In the genomic region with DNA sequence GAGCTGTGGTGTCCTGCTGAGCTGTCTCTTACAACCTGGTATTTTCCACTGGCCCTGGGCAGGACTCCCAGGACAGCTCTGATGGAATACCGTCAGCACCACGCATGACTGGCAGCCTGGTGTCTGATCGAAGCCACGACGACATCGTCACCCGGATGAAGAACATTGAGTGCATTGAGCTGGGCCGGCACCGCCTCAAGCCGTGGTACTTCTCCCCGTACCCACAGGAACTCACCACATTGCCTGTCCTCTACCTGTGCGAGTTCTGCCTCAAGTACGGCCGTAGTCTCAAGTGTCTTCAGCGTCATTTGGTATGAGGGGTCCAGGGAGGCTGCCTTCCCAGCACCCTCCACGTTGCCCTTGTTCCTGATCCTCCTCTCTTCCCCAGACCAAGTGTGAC, we compare ENCODE assay signal across 1 cellular context.
A peak's percentile ranks its signal among the peaks of the same experiment; 100 is the strongest.
TF ChIP-seq lines count a peak whose summit lies in the region.

No MANE protein-coding gene starts in this region.

TF ChIP-seq in GM23338, 12 proteins besides CTCF, POLR2A, EP300 and RAD21:
- TF ChIP-seq JUNB (IDR thresholded peaks at IDR 0.05; ENCODE audit: unreplicated experiment): no peak
- no peak for TF ChIP-seq CREB1 (CRISPR knock-in tag; IDR thresholded peaks at IDR 0.05; ENCODE audit: low read depth)
- TF ChIP-seq ZNF331 (CRISPR knock-in tag; IDR thresholded peaks at IDR 0.05; ENCODE audit: low read depth): no peak
- no peak for TF ChIP-seq ZNF114 (CRISPR knock-in tag; IDR thresholded peaks at IDR 0.05)
- TF ChIP-seq, protein P1, sequence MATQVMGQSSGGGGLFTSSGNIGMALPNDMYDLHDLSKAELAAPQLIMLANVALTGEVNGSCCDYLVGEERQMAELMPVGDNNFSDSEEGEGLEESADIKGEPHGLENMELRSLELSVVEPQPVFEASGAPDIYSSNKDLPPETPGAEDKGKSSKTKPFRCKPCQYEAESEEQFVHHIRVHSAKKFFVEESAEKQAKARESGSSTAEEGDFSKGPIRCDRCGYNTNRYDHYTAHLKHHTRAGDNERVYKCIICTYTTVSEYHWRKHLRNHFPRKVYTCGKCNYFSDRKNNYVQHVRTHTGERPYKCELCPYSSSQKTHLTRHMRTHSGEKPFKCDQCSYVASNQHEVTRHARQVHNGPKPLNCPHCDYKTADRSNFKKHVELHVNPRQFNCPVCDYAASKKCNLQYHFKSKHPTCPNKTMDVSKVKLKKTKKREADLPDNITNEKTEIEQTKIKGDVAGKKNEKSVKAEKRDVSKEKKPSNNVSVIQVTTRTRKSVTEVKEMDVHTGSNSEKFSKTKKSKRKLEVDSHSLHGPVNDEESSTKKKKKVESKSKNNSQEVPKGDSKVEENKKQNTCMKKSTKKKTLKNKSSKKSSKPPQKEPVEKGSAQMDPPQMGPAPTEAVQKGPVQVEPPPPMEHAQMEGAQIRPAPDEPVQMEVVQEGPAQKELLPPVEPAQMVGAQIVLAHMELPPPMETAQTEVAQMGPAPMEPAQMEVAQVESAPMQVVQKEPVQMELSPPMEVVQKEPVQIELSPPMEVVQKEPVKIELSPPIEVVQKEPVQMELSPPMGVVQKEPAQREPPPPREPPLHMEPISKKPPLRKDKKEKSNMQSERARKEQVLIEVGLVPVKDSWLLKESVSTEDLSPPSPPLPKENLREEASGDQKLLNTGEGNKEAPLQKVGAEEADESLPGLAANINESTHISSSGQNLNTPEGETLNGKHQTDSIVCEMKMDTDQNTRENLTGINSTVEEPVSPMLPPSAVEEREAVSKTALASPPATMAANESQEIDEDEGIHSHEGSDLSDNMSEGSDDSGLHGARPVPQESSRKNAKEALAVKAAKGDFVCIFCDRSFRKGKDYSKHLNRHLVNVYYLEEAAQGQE (IDR thresholded peaks at IDR 0.05; ENCODE audit: unreplicated experiment): no peak
- TF ChIP-seq NANOG (IDR thresholded peaks at IDR 0.05; ENCODE audit: borderline replicate concordance): no peak
- TF ChIP-seq POLR2AphosphoS5 (IDR thresholded peaks at IDR 0.05; ENCODE audit: low read depth): 0 out of 2 replicates have a peak, but pooled peaks have one; percentile 19
